8 cellular contexts compared by ENCODE assay signal in the genomic region with DNA sequence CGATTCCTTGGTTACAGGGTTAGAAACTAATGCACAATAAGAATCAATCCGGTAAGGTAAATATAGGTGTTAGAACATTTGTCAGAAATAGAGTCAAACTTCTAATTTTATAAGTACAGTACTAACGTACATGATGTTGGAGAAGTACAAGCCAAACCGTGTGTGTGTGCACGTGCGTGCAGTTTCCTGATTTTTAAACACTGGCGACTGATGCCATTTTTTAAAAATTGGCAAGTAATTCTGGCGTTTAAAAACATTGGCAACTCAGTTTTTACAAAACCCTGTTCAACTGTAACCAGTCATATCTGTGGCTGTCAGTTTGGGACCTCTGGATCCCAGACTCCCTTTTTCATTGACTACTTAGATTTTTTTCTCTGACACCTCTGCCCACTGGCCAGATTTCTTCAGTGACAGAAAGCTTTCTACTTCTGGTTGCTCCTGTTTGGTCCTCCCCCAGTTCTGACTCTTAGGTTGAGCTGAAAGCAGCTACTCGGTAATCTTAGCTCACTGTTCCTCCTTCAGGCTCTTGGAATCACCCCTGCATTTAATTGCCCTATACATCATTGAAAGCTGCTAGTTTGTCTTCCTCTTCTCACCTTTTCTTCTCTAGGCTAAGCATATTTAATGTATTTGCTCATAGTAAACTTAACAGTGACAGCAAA. TPM values are rescaled to one million over a fixed set of nuclear protein-coding genes. Genes with fewer than 3 reads are reported as not detected.
DNase-seq lines count a peak whose midpoint lies in the region; ATAC-seq, FAIRE-seq and TF ChIP-seq lines count a peak whose summit lies in the region.

No MANE protein-coding gene starts in this region.

- peaks cover 7% of the 10 kb centered on the region for H3K9me3 Mint-ChIP-seq in stimulated activated memory B cell treated with anti-CD40 and anti-IgM and Interleukin-4, amounts not matched to agents 10 μg/mL and 1 μg/mL and 100 μg/mL, for 72 hours

- WGBS in hepatocyte (ENCODE audit: low lambda C conversion rate, missing lambda C conversion rate): 25% methylated on average over 9 of the region's 9 CpGs

- H3K27ac Mint-ChIP-seq in stimulated activated memory B cell treated with anti-CD40 and anti-IgM and Interleukin-4, amounts not matched to agents 10 μg/mL and 1 μg/mL and 100 μg/mL, for 72 hours: peak overlapping the region; percentile 97

- peak overlapping the region; percentile 87 for H3K4me3 Mint-ChIP-seq in stimulated activated memory B cell treated with anti-CD40 and anti-IgM and Interleukin-4, amounts not matched to agents 10 μg/mL and 1 μg/mL and 100 μg/mL, for 72 hours

- no peaks in the 10 kb centered on the region for H3K27me3 ChIP-seq in WERI-Rb-1 (ENCODE audit: insufficient read depth, low read depth, severe bottlenecking)
- no peaks in the 10 kb centered on the region for H3K27me3 ChIP-seq in hepatocyte

- peaks cover 28% of the 10 kb centered on the region for H3K36me3 Mint-ChIP-seq in stimulated activated memory B cell treated with anti-CD40 and anti-IgM and Interleukin-4, amounts not matched to agents 10 μg/mL and 1 μg/mL and 100 μg/mL, for 72 hours

- peak overlapping the region; percentile 63 for H3K4me3 ChIP-seq in WERI-Rb-1 (ENCODE audit: low read depth, low read length)
- peak overlapping the region; percentile 75 for H3K4me3 ChIP-seq in hepatocyte

- peak overlapping the region; percentile 65 for H2AFZ ChIP-seq in hepatocyte

- H3K4me2 ChIP-seq in hepatocyte: peak overlapping the region; percentile 83

- TF ChIP-seq CTCF in WERI-Rb-1 (IDR thresholded peaks at IDR 0.05; ENCODE audit: low read depth, low read length) (no peak), hepatocyte (IDR thresholded peaks at IDR 0.05; ENCODE audit: poor library complexity) (no peak)

- no peak for FAIRE-seq in GM19239 (lab: Jason Lieb, UNC)

- no peaks in the 10 kb centered on the region for H3K9me2 ChIP-seq in hepatocyte (replicated peaks; ENCODE audit: insufficient read depth)

- H3K27ac ChIP-seq in WERI-Rb-1 (no peak overlapping the region; the same call in 1 of the 2 replicates), hepatocyte (peak overlapping the region; percentile 75)

- H3K4me1 Mint-ChIP-seq in stimulated activated memory B cell treated with anti-CD40 and anti-IgM and Interleukin-4, amounts not matched to agents 10 μg/mL and 1 μg/mL and 100 μg/mL, for 72 hours: peaks cover 36% of the 10 kb centered on the region

- no peak for ATAC-seq in stimulated activated memory B cell treated with anti-CD40 and anti-IgM and Interleukin-4, amounts not matched to agents 10 μg/mL and 1 μg/mL and 100 μg/mL, for 72 hours
- ATAC-seq in GM21717 (IDR thresholded peaks at IDR 0.05; ENCODE audit: unreplicated experiment): no peak

- H3K79me2 ChIP-seq in hepatocyte: peaks cover 36% of the 10 kb centered on the region

- H3K27me3 Mint-ChIP-seq in stimulated activated memory B cell treated with anti-CD40 and anti-IgM and Interleukin-4, amounts not matched to agents 10 μg/mL and 1 μg/mL and 100 μg/mL, for 72 hours: no peaks in the 10 kb centered on the region

- H3K36me3 ChIP-seq in WERI-Rb-1 (peaks cover 10% of the 10 kb centered on the region), hepatocyte (replicated peaks; ENCODE audit: insufficient read depth, low read depth) (no peaks in the 10 kb centered on the region)

- H4K20me1 ChIP-seq in hepatocyte (ENCODE audit: insufficient read depth, poor library complexity, severe bottlenecking): no peaks in the 10 kb centered on the region

- peaks cover 8% of the 10 kb centered on the region for H3K4me1 ChIP-seq in hepatocyte (ENCODE audit: insufficient read depth)

- peak; percentile 22 for DNase-seq in SKM-1 treated with dmso at 0.1 percent for 144 hours (lab: John Stamatoyannopoulos, UW; ENCODE audit: unreplicated experiment)
- DNase-seq in SKM-1 (lab: John Stamatoyannopoulos, UW; ENCODE audit: unreplicated experiment): no peak
- no peak for DNase-seq in WERI-Rb-1
- DNase-seq in hepatocyte (ENCODE audit: low spot score): no peak
- no peak for DNase-seq in iPS-NIHi7 (ENCODE audit: extremely low spot score)
- DNase-seq in GM19239 (ENCODE audit: insufficient read length, low spot score): no peak

- H3K9me3 ChIP-seq in WERI-Rb-1 (ENCODE audit: severe bottlenecking) (no peaks in the 10 kb centered on the region), hepatocyte (ENCODE audit: low read depth) (no peaks in the 10 kb centered on the region)

RNA-seq across cellular contexts. Expression of gene ATG7, which starts 0.8 kb away (rescaled TPM):
- total RNA-seq in hepatocyte: 20.8 and 38.6 TPM in 2 replicates
- polyA plus RNA-seq in hepatocyte: 18.4 and 29.0 TPM in 2 replicates
